34 cellular contexts compared by ENCODE assay signal in genomic region chr10:57141708-57142107, GRCh38.
"Had no signal": no experiment of that assay in that cellular context is flagged by ENCODE, and none has a peak within 500 bp of the region (broad histone marks: within the 10 kb centered on the region; RNA-seq: fewer than 3 reads in every experiment).

No MANE protein-coding gene starts in this region.

- H3K4me3 ChIP-seq: MG63 had no signal

- H3K36me3 ChIP-seq: MG63 had no signal

- H3K27me3 ChIP-seq: MG63 had no signal

- H3K4me2 ChIP-seq: KMS-11 had no signal

- H3K9me3 ChIP-seq: MG63 had no signal

- H3K9ac ChIP-seq: KMS-11 had no signal

- H3K27ac ChIP-seq: KMS-11 had no signal

- DNase-seq: Kasumi-1, MG63, MM.1S, MV-4-11, NCI-H1048, NCI-H1092, NCI-H1092 treated with DMSO at 0.1 percent for 48 hours, NCI-H1105, NCI-H1105 treated with DMSO at 0.1 percent for 48 hours, NCI-H1417, NCI-H1417 treated with DMSO at 0.1 percent for 48 hours, NCI-H1436, NCI-H1436 treated with DMSO at 0.1 percent for 48 hours, NCI-H146, NCI-H1694, NCI-H1694 treated with DMSO at 0.1 percent for 48 hours, NCI-H187, NCI-H187 treated with DMSO at 0.1 percent for 48 hours, NCI-H1930, NCI-H2029, NCI-H2029 treated with DMSO at 0.1 percent for 48 hours, NCI-H2081, NCI-H2081 treated with DMSO at 0.1 percent for 48 hours, NCI-H2107, NCI-H2171, NCI-H2171 treated with DMSO at 0.1 percent for 48 hours, NCI-H2227 treated with DMSO at 0.1 percent for 48 hours, NCI-H226, NCI-H345, NCI-H446, NCI-H446 treated with DMSO at 0.1 percent for 48 hours, NCI-H510A, NCI-H510A treated with DMSO at 0.1 percent for 48 hours had no signal
